8 cellular contexts compared by ENCODE assay signal in genomic region chr10:100364735-100365391, GRCh38. TPM values are rescaled to one million over a fixed set of nuclear protein-coding genes. Genes with fewer than 3 reads are reported as not detected.
DNase-seq lines count a peak whose midpoint lies in the region; ATAC-seq and TF ChIP-seq lines count a peak whose summit lies in the region.

No MANE protein-coding gene starts in this region.

- BruUV-seq in PC-9 (replicated peaks; lab: Mats Ljungman, UMichigan) = no TSS peak

- H3K4me1 ChIP-seq in PC-9 (replicated peaks; ENCODE audit: insufficient read depth) = peaks cover 53% of the 10 kb centered on the region

- peaks cover 47% of the 10 kb centered on the region for H3F3A ChIP-seq in PC-9 (ENCODE audit: insufficient read depth, low read depth)

- peaks cover 42% of the 10 kb centered on the region for H3K36me3 Mint-ChIP-seq in nephron (ENCODE audit: low read depth)
- H3K36me3 Mint-ChIP-seq in natural killer cell treated with Interleukin-12 subunit alpha and Interleukin-12 subunit beta and Interleukin-15 and Interleukin-18, amount 100 ng/mL, for 72 hours = peaks cover 10% of the 10 kb centered on the region

- no peak overlapping the region for H3K4me3 ChIP-seq in PC-9

- no peak for ATAC-seq in HG03442 (IDR thresholded peaks at IDR 0.05; ENCODE audit: unreplicated experiment)
- no peak for ATAC-seq in natural killer cell treated with Interleukin-12 subunit alpha and Interleukin-12 subunit beta and Interleukin-15 and Interleukin-18, amount 100 ng/mL, for 72 hours
- no peak for ATAC-seq in HG03432 (IDR thresholded peaks at IDR 0.05; ENCODE audit: unreplicated experiment)

- no peak overlapping the region for H2AFZ ChIP-seq in PC-9

- H3K9me3 Mint-ChIP-seq in nephron = no peaks in the 10 kb centered on the region
- no peaks in the 10 kb centered on the region for H3K9me3 Mint-ChIP-seq in natural killer cell treated with Interleukin-12 subunit alpha and Interleukin-12 subunit beta and Interleukin-15 and Interleukin-18, amount 100 ng/mL, for 72 hours

- no peak overlapping the region for H3K4me3 Mint-ChIP-seq in nephron
- no peak overlapping the region for H3K4me3 Mint-ChIP-seq in natural killer cell treated with Interleukin-12 subunit alpha and Interleukin-12 subunit beta and Interleukin-15 and Interleukin-18, amount 100 ng/mL, for 72 hours

- POLR2A ChIA-PET in PC-9 (lab: Charles Lee; ENCODE audit: unreplicated experiment) = interaction anchor here (0.6 to 1.1 kb wide), 3 partner anchors 9 to 19 kb away, joined by 4 to 10 read pairs (median 9); no protein-coding TSS in a partner anchor

- H4K20me1 ChIP-seq in PC-9 (ENCODE audit: insufficient read depth) = no peaks in the 10 kb centered on the region

- no peaks in the 10 kb centered on the region for H3K9me3 ChIP-seq in PC-9 (ENCODE audit: insufficient read depth, low read depth)

- no peaks in the 10 kb centered on the region for H3K27me3 ChIP-seq in PC-9 (ENCODE audit: insufficient read depth, low read depth)

- CTCF ChIA-PET in PC-9 (lab: Charles Lee) = no interaction called here

- DNase-seq in HT-29 (ENCODE audit: low spot score) (peak; percentile 96), PC-9 (peak; percentile 83 to 94), erythroblast (lab: John Stamatoyannopoulos, UW) (peak; percentile 51 to 62)
- no peak for DNase-seq in activated naive CD4-positive, alpha-beta T cell treated with Interleukin-2 at 50 U/mL for 16 hours
- DNase-seq in natural killer cell treated with Interleukin-12 subunit alpha and Interleukin-12 subunit beta and Interleukin-15 and Interleukin-18, amount 100 ng/mL, for 72 hours (ENCODE audit: low spot score) = no peak

- peak overlapping the region; percentile 1 to 78 (median 61) for H3K27ac Mint-ChIP-seq in nephron
- H3K27ac Mint-ChIP-seq in natural killer cell treated with Interleukin-12 subunit alpha and Interleukin-12 subunit beta and Interleukin-15 and Interleukin-18, amount 100 ng/mL, for 72 hours = no peak overlapping the region

- H3K9me2 ChIP-seq in PC-9 (ENCODE audit: insufficient read depth) = no peaks in the 10 kb centered on the region

- H3K79me2 ChIP-seq in PC-9 (ENCODE audit: low read depth) = no peaks in the 10 kb centered on the region

- intact Hi-C loops in PC-9 (cut with micrococcal nuclease; ENCODE audit: unreplicated experiment) = no loop called here

- peaks cover 25% of the 10 kb centered on the region for H3K4me1 Mint-ChIP-seq in nephron
- H3K4me1 Mint-ChIP-seq in natural killer cell treated with Interleukin-12 subunit alpha and Interleukin-12 subunit beta and Interleukin-15 and Interleukin-18, amount 100 ng/mL, for 72 hours (ENCODE audit: low read depth in 2 of 2) = peaks cover 7 to 13% of the 10 kb centered on the region in 2 donors

- H3K4me2 ChIP-seq in PC-9 = peak overlapping the region; percentile 44

- TF ChIP-seq CTCF in PC-9 (conservative IDR thresholded peaks at IDR 0.05) (no peak), nephron (IDR thresholded peaks at IDR 0.05; ENCODE audit: unreplicated experiment in 3 of 3) (no peak)

- H3K27ac ChIP-seq in PC-9 = peak overlapping the region; percentile 70

- no peaks in the 10 kb centered on the region for H3K27me3 Mint-ChIP-seq in nephron (ENCODE audit: low read depth)
- H3K27me3 Mint-ChIP-seq in natural killer cell treated with Interleukin-12 subunit alpha and Interleukin-12 subunit beta and Interleukin-15 and Interleukin-18, amount 100 ng/mL, for 72 hours = peaks cover 0 to 2% of the 10 kb centered on the region in 2 donors

- H3K36me3 ChIP-seq in PC-9 (ENCODE audit: low read depth) = no peaks in the 10 kb centered on the region

- TF ChIP-seq POLR2A in erythroblast (IDR thresholded peaks at IDR 0.05; ENCODE audit: low read length) = peak; percentile 30

RNA-seq across cellular contexts. Expression of gene SCD, which starts 17.8 kb away (rescaled TPM):
- total RNA-seq in HT-29 (2014; rRNA removed; shearing (Covaris generic)) = 253 and 267 TPM in 2 replicates
- total RNA-seq in PC-9 (2021) = 220 and 518 TPM in 2 replicates
- total RNA-seq in natural killer cell treated with Interleukin-12 subunit alpha and Interleukin-12 subunit beta and Interleukin-15 and Interleukin-18, amount 100 ng/mL, for 72 hours = 10 to 100 TPM; 51.4 to 80.1 TPM

RNA-seq across cellular contexts. Expression of gene PKD2L1, which starts 34.8 kb away (rescaled TPM):
- total RNA-seq in HT-29 (2014; rRNA removed; shearing (Covaris generic)) = 0.21 TPM in 1 of 2 replicates, not detected in the other
- not detected in 2 replicates for total RNA-seq in PC-9 (2021)
- not detected for total RNA-seq in natural killer cell treated with Interleukin-12 subunit alpha and Interleukin-12 subunit beta and Interleukin-15 and Interleukin-18, amount 100 ng/mL, for 72 hours

Comparison
In these comparisons a context has a peak if more than half of its experiments do, and no peak if none do; other contexts are left out.
1. DNase-seq: peak in HT-29 (single experiment), PC-9 (2 of 2) and erythroblast (2 of 2); none in activated naive CD4-positive, alpha-beta T cell treated with Interleukin-2 at 50 U/mL for 16 hours (single experiment) and natural killer cell treated with Interleukin-12 subunit alpha and Interleukin-12 subunit beta and Interleukin-15 and Interleukin-18, amount 100 ng/mL, for 72 hours (single experiment).
2. H3K27ac Mint-ChIP-seq: peak in nephron (3 of 3); none in natural killer cell treated with Interleukin-12 subunit alpha and Interleukin-12 subunit beta and Interleukin-15 and Interleukin-18, amount 100 ng/mL, for 72 hours (0 of 2).